16 cellular contexts compared by ENCODE assay signal in the genomic region with DNA sequence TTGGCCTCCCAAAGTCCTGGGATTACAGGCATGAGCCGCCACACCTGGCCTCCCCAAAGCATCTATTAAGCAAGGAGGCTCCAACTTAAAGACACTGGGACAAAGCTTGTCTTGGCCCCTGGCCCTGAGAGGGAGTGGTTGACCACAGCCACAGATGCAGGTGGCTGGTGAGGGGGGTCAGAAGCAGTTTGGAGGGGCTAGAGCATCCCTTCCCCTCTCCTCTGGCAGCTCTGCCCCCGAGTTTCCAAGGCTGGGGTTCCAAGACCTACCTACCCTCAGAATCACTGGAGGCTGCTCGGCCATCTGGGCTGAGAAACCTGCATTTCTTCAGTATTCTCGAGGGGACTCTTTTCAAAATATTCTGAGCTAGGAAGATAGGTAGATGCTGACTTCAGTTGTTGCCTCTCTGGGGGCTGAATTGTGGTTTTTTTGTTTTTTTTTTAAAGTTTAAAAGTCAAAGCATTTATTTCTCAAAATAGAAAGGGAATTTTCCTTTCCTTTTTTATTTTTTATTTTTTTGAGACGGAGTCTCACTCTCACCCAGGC. TPM values are rescaled to one million over a fixed set of nuclear protein-coding genes. Genes with fewer than 3 reads are reported as not detected.
A peak's percentile ranks its signal among the peaks of the same experiment; 100 is the strongest.
DNase-seq lines count a peak whose midpoint lies in the region; ATAC-seq and TF ChIP-seq lines count a peak whose summit lies in the region.
"Had no signal": no experiment of that assay in that cellular context is flagged by ENCODE, and none has a peak within 500 bp of the region (broad histone marks: within the 10 kb centered on the region; RNA-seq: fewer than 3 reads in every experiment).

No MANE protein-coding gene starts in this region.

- in situ Hi-C loops in GM23248 (cut with MboI) = no loop called here

- H3K36me3 ChIP-seq in left ventricle myocardium inferior (no peaks in the 10 kb centered on the region), thymus (ENCODE audit: control insufficient read depth, insufficient read depth) (no peaks in the 10 kb centered on the region), GM23248 (ENCODE audit: low read depth) (no peaks in the 10 kb centered on the region)
- H3K36me3 ChIP-seq: breast epithelium had no signal

- TF ChIP-seq CTCF in left ventricle myocardium inferior (IDR thresholded peaks at IDR 0.05; ENCODE audit: borderline replicate concordance) (no peak), RWPE1 (conservative IDR thresholded peaks at IDR 0.05; ENCODE audit: low read depth) (no peak)

- H3K4me1 ChIP-seq in left ventricle myocardium inferior (peaks cover 62% of the 10 kb centered on the region), thymus (ENCODE audit: control insufficient read depth, insufficient read depth, low read length) (peaks cover 50% of the 10 kb centered on the region), GM23248 (ENCODE audit: insufficient read depth) (peaks cover 22% of the 10 kb centered on the region)

- H3K9me2 ChIP-seq in GM23248 (ENCODE audit: insufficient read depth) = no peaks in the 10 kb centered on the region

- no peak overlapping the region for H3K9ac ChIP-seq in GM23248

- H3K9me3 ChIP-seq in left ventricle myocardium inferior (replicated peaks) = no peaks in the 10 kb centered on the region
- H3K9me3 ChIP-seq in thymus (ENCODE audit: control insufficient read depth) = no peaks in the 10 kb centered on the region
- H3K9me3 ChIP-seq in GM23248 (ENCODE audit: low read depth) = no peaks in the 10 kb centered on the region
- H3K9me3 ChIP-seq: breast epithelium had no signal

- intact Hi-C loops in left ventricle myocardium inferior (cut with micrococcal nuclease) = no loop called here
- intact Hi-C loops in cardiac septum (cut with DNase I) = no loop called here

- H3K27me3 ChIP-seq in left ventricle myocardium inferior (ENCODE audit: low read depth) (no peaks in the 10 kb centered on the region), thymus (ENCODE audit: control insufficient read depth, insufficient read depth) (no peaks in the 10 kb centered on the region), GM23248 (replicated peaks; ENCODE audit: insufficient read depth) (no peaks in the 10 kb centered on the region)
- H3K27me3 ChIP-seq: breast epithelium had no signal

- 35% methylated on average over 5 of the region's 5 CpGs for WGBS in thymus
- 77 to 80% methylated on average over 5 of the region's 5 CpGs for WGBS in GM23248 (ENCODE audit: low coverage in 1 of 2, low lambda C conversion rate in 2 of 2, missing lambda C conversion rate in 2 of 2), 2 experiments

- H3K4me3 ChIP-seq in left ventricle myocardium inferior (no peak overlapping the region), thymus (ENCODE audit: low read length) (no peak overlapping the region), GM23248 (no peak overlapping the region)
- H3K4me3 ChIP-seq: breast epithelium, skin epidermis had no signal

- no peak for ATAC-seq in HG02840 (IDR thresholded peaks at IDR 0.05; ENCODE audit: low FRiP score, unreplicated experiment)

- H2AFZ ChIP-seq in GM23248 = no peak overlapping the region

- peaks cover 3% of the 10 kb centered on the region; the same call in 1 of the 2 replicates for H3F3A ChIP-seq in GM23248 (ENCODE audit: insufficient read depth)

- CTCF ChIA-PET in RWPE1 (lab: Yijun Ruan, JAX) = interaction anchor here (0.6 kb wide), 1 partner anchor 182 kb away, joined by 5 read pairs; no protein-coding TSS in a partner anchor

- DNase-seq in left ventricle myocardium inferior (no peak), cardiac septum (ENCODE audit: low spot score) (no peak), RWPE1 (ENCODE audit: low spot score) (no peak), epithelial cell of prostate (ENCODE audit: low read depth, low spot score) (no peak), GM23248 (no peak), NOMO-1 treated with dmso at 0.1 percent for 144 hours (lab: John Stamatoyannopoulos, UW; ENCODE audit: unreplicated experiment) (no peak)
- DNase-seq: AML-193; effector CD4-positive, alpha-beta T cell; H7; NCI-H1092 treated with DMSO at 0.1 percent for 48 hours; NCI-H2227 treated with DMSO at 0.1 percent for 48 hours; occipital lobe had no signal

- no peaks in the 10 kb centered on the region for H4K20me1 ChIP-seq in GM23248 (ENCODE audit: insufficient read depth)

- H3K4me2 ChIP-seq in GM23248 (ENCODE audit: unreplicated experiment) = no peak overlapping the region

- POLR2A ChIA-PET in RWPE1 (lab: Yijun Ruan, JAX; ENCODE audit: low non-redundant PET) = interaction anchor here (0.7 to 0.9 kb wide), 2 partner anchors 14 to 70 kb away, joined by 4 to 12 read pairs; no protein-coding TSS in a partner anchor

- H3K79me2 ChIP-seq in GM23248 (ENCODE audit: insufficient read depth) = no peaks in the 10 kb centered on the region

- H3K27ac ChIP-seq in left ventricle myocardium inferior (replicated peaks) = peak overlapping the region; percentile 56
- H3K27ac ChIP-seq in RWPE1 = peak overlapping the region; percentile 77
- H3K27ac ChIP-seq in epithelial cell of prostate = peak overlapping the region; percentile 35
- peak overlapping the region; percentile 3 for H3K27ac ChIP-seq in thymus (ENCODE audit: low read depth)
- H3K27ac ChIP-seq in GM23248 = no peak overlapping the region
- H3K27ac ChIP-seq: breast epithelium had no signal

RNA-seq across cellular contexts. Expression of a gene that starts 32.6 kb away (rescaled TPM):
- total RNA-seq in left ventricle myocardium inferior = 66.3 TPM
- 22.6 TPM for total RNA-seq in cardiac septum
- polyA plus RNA-seq in thymus = 628 TPM
- total RNA-seq in GM23248 (2014; rRNA removed; shearing (Covaris generic)) = 188 and 199 TPM in 2 replicates
- polyA plus RNA-seq in GM23248 (2016; fragmentation: Nextera tagmentation; extraction: Ambion mirVana) = 144 and 155 TPM in 2 replicates

RNA-seq across cellular contexts. Expression of a gene that starts 48.4 kb away (rescaled TPM):
- 25.6 TPM for total RNA-seq in left ventricle myocardium inferior
- 28.9 TPM for total RNA-seq in cardiac septum
- polyA plus RNA-seq in thymus = 14.6 TPM
- total RNA-seq in GM23248 (2014; rRNA removed; shearing (Covaris generic)) = 28.4 and 32.9 TPM in 2 replicates
- polyA plus RNA-seq in GM23248 (2016; fragmentation: Nextera tagmentation; extraction: Ambion mirVana) = 32.0 and 33.5 TPM in 2 replicates
